ENCODE assay signal across 21 cellular contexts in the genomic region with DNA sequence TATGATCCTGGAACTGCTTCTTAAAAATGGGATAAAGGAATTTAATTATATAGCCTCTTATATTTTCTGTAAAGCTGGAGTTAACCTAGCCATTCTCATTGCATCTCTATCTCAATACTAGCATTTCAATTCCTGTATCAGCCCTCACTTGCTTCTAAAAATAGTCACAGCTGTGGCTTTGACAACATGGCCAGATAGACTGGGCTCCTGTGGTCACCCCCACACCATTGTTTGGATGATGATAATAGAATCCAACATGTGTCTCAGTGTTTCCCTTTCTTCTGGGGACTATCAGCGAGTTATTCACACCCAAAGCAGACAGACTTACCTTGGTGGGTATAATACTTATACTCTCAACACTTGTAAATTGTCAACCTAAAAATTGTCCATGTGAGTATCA.
"Had no signal": no experiment of that assay in that cellular context is flagged by ENCODE, and none has a peak within 500 bp of the region (broad histone marks: within the 10 kb centered on the region; RNA-seq: fewer than 3 reads in every experiment).

No MANE protein-coding gene starts in this region.

- H3K27me3 ChIP-seq: gastrocnemius medialis, heart right ventricle, neutrophil, right lobe of liver, spleen, tibial artery, upper lobe of left lung, uterus had no signal

- FAIRE-seq: colon, endothelial cell of umbilical vein, islet of Langerhans had no signal

- H3K27ac ChIP-seq: gastrocnemius medialis, heart right ventricle, neutrophil, psoas muscle, right lobe of liver, spleen, tibial artery, upper lobe of left lung, uterus had no signal

- H3K4me1 ChIP-seq: gastrocnemius medialis, heart right ventricle, psoas muscle, right lobe of liver, upper lobe of left lung, uterus had no signal

- H3K4me3 ChIP-seq: gastrocnemius medialis, heart right ventricle, psoas muscle, right lobe of liver, spleen, tibial artery, upper lobe of left lung, uterus had no signal

- ATAC-seq: gastrocnemius medialis; heart right ventricle; naive thymus-derived CD8-positive, alpha-beta T cell; psoas muscle; right lobe of liver; stimulated activated memory B cell treated with anti-CD40 and anti-IgM and Interleukin-4, amounts not matched to agents 10 μg/mL and 1 μg/mL and 100 μg/mL, for 72 hours had no signal

- DNase-seq: gastrocnemius medialis; heart right ventricle; hypothalamus; kidney glomerular epithelial cell; mesenchymal stem cell; naive thymus-derived CD8-positive, alpha-beta T cell; psoas muscle; retina; right lobe of liver; spleen; stimulated activated CD4-positive, alpha-beta T cell treated with anti-CD3 and anti-CD28 coated beads, Interleukin-15, amount 100 ng/mL, for 24 hours; stimulated activated CD4-positive, alpha-beta T cell treated with anti-CD3 and anti-CD28 coated beads, Interleukin-1b, Interleukin-23, amount 100 ng/mL, for 48 hours; stimulated activated CD4-positive, alpha-beta T cell treated with anti-CD3 and anti-CD28 coated beads, Interleukin-4, amount 100 ng/mL, for 24 hours; tibial artery; upper lobe of left lung; uterus had no signal

- H3K36me3 ChIP-seq: neutrophil, uterus had no signal

- H3K9me3 ChIP-seq: neutrophil, right lobe of liver, tibial artery, upper lobe of left lung, uterus had no signal
